Comparison of ENCODE assay signal across 9 cellular contexts in the genomic region with DNA sequence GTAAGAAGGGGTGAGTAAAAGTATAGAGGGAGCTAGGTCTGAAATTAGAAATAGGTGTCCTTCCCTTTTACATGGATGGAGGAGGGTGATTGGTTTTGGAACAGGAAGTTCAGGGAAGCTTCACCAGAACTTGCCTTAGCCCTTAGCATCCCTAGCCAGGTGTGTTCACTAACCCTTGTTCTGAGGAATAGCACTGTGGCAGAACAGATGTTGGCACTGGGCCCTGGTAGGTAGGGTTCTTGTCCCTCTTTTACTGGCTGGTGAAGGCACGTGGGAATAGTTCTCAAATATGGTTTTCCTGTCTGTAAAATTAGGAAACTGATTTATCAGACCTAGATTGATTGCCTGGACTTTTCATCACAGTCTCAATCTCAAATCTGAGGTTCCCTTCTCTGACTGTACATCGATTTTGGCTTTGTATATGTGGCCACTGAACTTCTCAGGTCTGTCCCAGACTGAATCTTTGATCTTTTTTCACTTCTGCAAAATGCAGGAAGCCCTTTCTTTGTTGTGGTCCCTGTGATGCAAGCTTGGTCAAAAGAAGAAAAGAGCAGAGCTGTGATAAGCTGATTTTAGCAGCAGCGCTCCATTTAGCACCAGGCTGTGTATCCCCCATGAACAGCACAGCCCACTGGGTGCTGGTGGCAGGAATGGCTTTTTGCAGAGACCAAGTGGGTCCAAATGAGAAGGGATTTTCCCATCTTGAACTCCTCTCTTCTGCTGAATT.
DNase-seq lines count a peak whose midpoint lies in the region; ATAC-seq and TF ChIP-seq lines count a peak whose summit lies in the region.
"Had no signal": no experiment of that assay in that cellular context is flagged by ENCODE, and none has a peak within 500 bp of the region (broad histone marks: within the 10 kb centered on the region; RNA-seq: fewer than 3 reads in every experiment).

No MANE protein-coding gene starts in this region.

- H3K4me3 Mint-ChIP-seq in activated CD8-positive, alpha-beta T cell treated with anti-CD3 and anti-CD28 coated beads for 36 hours, result no peak overlapping the region

- peak; percentile 48 for DNase-seq in GM13977 (ENCODE audit: low spot score)
- DNase-seq in activated CD8-positive, alpha-beta T cell treated with anti-CD3 and anti-CD28 coated beads for 36 hours, result peak; percentile 20
- no peak for DNase-seq in UCSD-AML1 (lab: John Stamatoyannopoulos, UW; ENCODE audit: unreplicated experiment)
- DNase-seq in HUDEP-2 (lab: John Stamatoyannopoulos, UW; ENCODE audit: unreplicated experiment in 76 of 76), result no peak
- DNase-seq in foreskin fibroblast, result no peak
- no peak for DNase-seq in NCI-H1417 treated with DMSO at 0.1 percent for 48 hours (lab: John Stamatoyannopoulos, UW)
- DNase-seq: NCI-H2171 had no signal

- H3K9me3 Mint-ChIP-seq in activated CD8-positive, alpha-beta T cell treated with anti-CD3 and anti-CD28 coated beads for 36 hours, result no peaks in the 10 kb centered on the region

- no peaks in the 10 kb centered on the region for H3K27me3 Mint-ChIP-seq in activated CD8-positive, alpha-beta T cell treated with anti-CD3 and anti-CD28 coated beads for 36 hours

- intact Hi-C loops in activated CD8-positive, alpha-beta T cell treated with anti-CD3 and anti-CD28 coated beads for 36 hours (cut with micrococcal nuclease), result no loop called here

- H3K36me3 Mint-ChIP-seq in activated CD8-positive, alpha-beta T cell treated with anti-CD3 and anti-CD28 coated beads for 36 hours (ENCODE audit: low read depth), result no peaks in the 10 kb centered on the region

- no peak overlapping the region for H3K4me3 ChIP-seq in foreskin fibroblast (ENCODE audit: low read depth in 1 of 2, low read length in 2 of 2)

- POLR2A ChIA-PET in activated CD8-positive, alpha-beta T cell treated with anti-CD3 and anti-CD28 coated beads for 36 hours (lab: Charles Lee), result no interaction called here

- TF ChIP-seq CTCF in GM13977 (IDR thresholded peaks at IDR 0.05; ENCODE audit: extremely low read depth, insufficient read depth, missing control alignments), result no peak
- no peak for TF ChIP-seq CTCF in activated CD8-positive, alpha-beta T cell treated with anti-CD3 and anti-CD28 coated beads for 36 hours (IDR thresholded peaks at IDR 0.05)
- no peak for TF ChIP-seq CTCF in foreskin fibroblast (IDR thresholded peaks at IDR 0.05; ENCODE audit: low read depth, low read length)

- in situ Hi-C loops in GM13977 (cut with MboI; ENCODE audit: low pct_unique_long_range_greater_than_20kb, low sequenced_read_pairs, unreplicated experiment), result no loop called here

- CTCF ChIA-PET in activated CD8-positive, alpha-beta T cell treated with anti-CD3 and anti-CD28 coated beads for 36 hours (lab: Charles Lee), result interaction anchor here (1.0 kb wide), 1 partner anchor 9 kb away, joined by 3 read pairs; no protein-coding TSS in a partner anchor

- peaks cover 11% of the 10 kb centered on the region for H3K4me1 Mint-ChIP-seq in activated CD8-positive, alpha-beta T cell treated with anti-CD3 and anti-CD28 coated beads for 36 hours (ENCODE audit: low read depth)

- ATAC-seq in GM21360 (IDR thresholded peaks at IDR 0.05; ENCODE audit: unreplicated experiment), result peak; percentile 93
- ATAC-seq in HG03196 (IDR thresholded peaks at IDR 0.05; ENCODE audit: unreplicated experiment), result peak; percentile 93
- ATAC-seq in activated CD8-positive, alpha-beta T cell treated with anti-CD3 and anti-CD28 coated beads for 36 hours, result peak; percentile 51

- H3K27ac Mint-ChIP-seq in activated CD8-positive, alpha-beta T cell treated with anti-CD3 and anti-CD28 coated beads for 36 hours, result no peak overlapping the region

Comparison
In these comparisons a context has a peak if more than half of its experiments do, and no peak if none do; other contexts are left out.
1. DNase-seq: peak in GM13977 (single experiment) and activated CD8-positive, alpha-beta T cell treated with anti-CD3 and anti-CD28 coated beads for 36 hours (single experiment); none in UCSD-AML1 (single experiment), HUDEP-2 (0 of 76), foreskin fibroblast (0 of 2) and NCI-H1417 treated with DMSO at 0.1 percent for 48 hours (single experiment).
2. Peak in every context shown above with its lines, with median percentiles within 50 percentile points of each other: ATAC-seq.